Comparison of ENCODE assay signal across 18 cellular contexts in the genomic region with DNA sequence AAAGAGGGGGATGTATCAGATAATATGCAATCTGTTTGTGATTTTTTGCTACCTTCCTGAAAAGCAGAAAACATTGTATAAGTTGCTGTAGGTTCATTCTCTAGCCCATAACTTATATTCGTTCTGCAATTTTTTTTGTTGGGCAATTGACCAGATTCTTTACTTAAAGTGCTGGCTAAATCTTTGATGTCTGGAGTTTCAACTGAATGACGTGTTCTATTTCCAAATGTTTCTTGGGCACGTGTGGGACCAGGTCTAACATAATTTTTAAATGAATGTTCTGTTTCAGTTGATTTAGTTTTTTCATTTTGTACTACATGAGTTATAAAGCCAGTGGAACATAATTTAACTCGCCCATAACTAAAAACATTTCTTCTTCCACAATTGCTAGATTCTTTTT.
"Had no signal": no experiment of that assay in that cellular context is flagged by ENCODE, and none has a peak within 500 bp of the region (broad histone marks: within the 10 kb centered on the region; RNA-seq: fewer than 3 reads in every experiment).

No MANE protein-coding gene starts in this region.

- H3K4me3 ChIP-seq: coronary artery, esophagus squamous epithelium, hepatocyte, left ventricle myocardium inferior, prostate gland, spleen, tibial nerve had no signal

- H3K9me3 ChIP-seq: esophagus squamous epithelium, left ventricle myocardium inferior, prostate gland, SK-N-SH, spleen, tibial nerve had no signal

- H3K27me3 ChIP-seq: esophagus squamous epithelium, hepatocyte, spleen, tibial nerve had no signal

- H3K36me3 ChIP-seq: left ventricle myocardium inferior, prostate gland, spleen had no signal

- H3K4me2 ChIP-seq: hepatocyte had no signal

- H3K27ac ChIP-seq: coronary artery, hepatocyte, left ventricle myocardium inferior, prostate gland, spleen had no signal

- H3K9ac ChIP-seq: SK-N-SH had no signal

- DNase-seq: activated CD4-positive, alpha-beta T cell treated with anti-CD3 and anti-CD28 coated beads, Interleukin-2, amount 10 ng/mL, durations not matched to agents 7 days and 5 days; activated CD8-positive, alpha-beta memory T cell treated with anti-CD3 and anti-CD28 coated beads, Interleukin-2, amount 10 ng/mL, durations not matched to agents 7 days and 5 days; activated CD8-positive, alpha-beta T cell treated with anti-CD3 and anti-CD28 coated beads for 36 hours; activated effector memory CD4-positive, alpha-beta T cell treated with Interleukin-2 at 50 U/mL for 16 hours; activated naive CD4-positive, alpha-beta T cell treated with anti-CD3 and anti-CD28 coated beads for 36 hours; aorta; central memory CD4-positive, alpha-beta T cell; endodermal cell; esophagus squamous epithelium; left ventricle myocardium inferior; SK-N-SH; spleen; stimulated activated CD4-positive, alpha-beta T cell treated with anti-CD3 and anti-CD28 coated beads, Interleukin-4, amount 100 ng/mL, for 1 hour; stimulated activated naive CD4-positive, alpha-beta T cell treated with Interleukin-2 at 50 U/mL for 16 hours had no signal

- H2AFZ ChIP-seq: hepatocyte had no signal
